In genomic region chr9:34396276-34397214, GRCh38 we compare ENCODE assay signal across 16 cellular contexts. TPM values are rescaled to one million over a fixed set of nuclear protein-coding genes. Genes with fewer than 3 reads are reported as not detected.
DNase-seq lines count a peak whose midpoint lies in the region; TF ChIP-seq lines count a peak whose summit lies in the region.
"Had no signal": no experiment of that assay in that cellular context is flagged by ENCODE, and none has a peak within 500 bp of the region (broad histone marks: within the 10 kb centered on the region; RNA-seq: fewer than 3 reads in every experiment).

No MANE protein-coding gene starts in this region.

- peaks cover 4% of the 10 kb centered on the region for H4K20me1 ChIP-seq in osteoblast (ENCODE audit: insufficient read depth, low read length)
- H4K20me1 ChIP-seq: BLaER1 had no signal

- peak; percentile 6 for DNase-seq in activated CD4-positive, alpha-beta T cell treated with anti-CD3 and anti-CD28 coated beads, Interleukin-2, amount 10 ng/mL, durations not matched to agents 7 days and 5 days
- no peak for DNase-seq in activated CD4-positive, alpha-beta T cell treated with anti-CD3 and anti-CD28 coated beads, Interleukin-2, amount 50 U/mL, for 48 hours
- DNase-seq in coronary artery (ENCODE audit: low spot score) (peak; percentile 58), osteoblast (ENCODE audit: insufficient read length, low spot score, missing footprints) (peak; percentile 73), foreskin melanocyte (no peak), NCI-H1694 (lab: John Stamatoyannopoulos, UW) (no peak)
- DNase-seq in activated naive CD4-positive, alpha-beta T cell treated with anti-CD3 and anti-CD28 coated beads, Interleukin-2, amount 50 U/mL, for 16 hours, result no peak
- DNase-seq: 8988T; Calu3; CD4-positive, alpha-beta memory T cell; DMS79 treated with DMSO at 0.1 percent for 48 hours; GF-D8; H9 had no signal

- no peak overlapping the region for H3K27ac Mint-ChIP-seq in activated CD4-positive, alpha-beta T cell treated with anti-CD3 and anti-CD28 coated beads, Interleukin-2, amount 10 ng/mL, durations not matched to agents 7 days and 5 days
- H3K27ac Mint-ChIP-seq: CD14-positive monocyte; CD4-positive, alpha-beta memory T cell; H9 had no signal

- no peak overlapping the region for H3K4me3 ChIP-seq in HEK293 (ENCODE audit: low read depth, low read length)
- no peak overlapping the region for H3K4me3 ChIP-seq in coronary artery
- H3K4me3 ChIP-seq in osteoblast (ENCODE audit: insufficient read depth, low read length), result no peak overlapping the region
- H3K4me3 ChIP-seq: BLaER1 had no signal

- no peak overlapping the region for H2AFZ ChIP-seq in osteoblast (ENCODE audit: low read length)

- H3K4me1 ChIP-seq in HEK293 (ENCODE audit: control insufficient read depth, insufficient read depth, low read length) (no peaks in the 10 kb centered on the region), osteoblast (ENCODE audit: insufficient read depth, low read length) (no peaks in the 10 kb centered on the region)
- H3K4me1 ChIP-seq: BLaER1 had no signal

- H3K79me2 ChIP-seq in osteoblast (ENCODE audit: insufficient read depth, low read length), result no peaks in the 10 kb centered on the region

- POLR2A ChIA-PET in activated CD4-positive, alpha-beta T cell treated with anti-CD3 and anti-CD28 coated beads, Interleukin-2, amount 10 ng/mL, durations not matched to agents 7 days and 5 days (lab: Charles Lee), result no interaction called here
- POLR2A ChIA-PET in HEK293 (lab: Yijun Ruan, JAX), result no interaction called here

- TF ChIP-seq CTCF in HEK293 (tag by site-specific recombination; IDR thresholded peaks at IDR 0.05) (no peak), coronary artery (IDR thresholded peaks at IDR 0.05) (no peak), osteoblast (IDR thresholded peaks at IDR 0.05; ENCODE audit: extremely low read depth, low read depth, low read length) (no peak)

- CTCF ChIA-PET in activated CD4-positive, alpha-beta T cell treated with anti-CD3 and anti-CD28 coated beads, Interleukin-2, amount 10 ng/mL, durations not matched to agents 7 days and 5 days (lab: Charles Lee), result no interaction called here
- CTCF ChIA-PET in HEK293 (lab: Yijun Ruan, JAX), result interaction anchor here (0.6 to 4.3 kb wide), 6 partner anchors 8 to 441 kb away, joined by 3 to 46 read pairs (median 4); no protein-coding TSS in a partner anchor

- H3K9me3 Mint-ChIP-seq in activated CD4-positive, alpha-beta T cell treated with anti-CD3 and anti-CD28 coated beads, Interleukin-2, amount 10 ng/mL, durations not matched to agents 7 days and 5 days, result no peaks in the 10 kb centered on the region
- H3K9me3 Mint-ChIP-seq: CD4-positive, alpha-beta memory T cell; H9 had no signal

- H3K36me3 ChIP-seq in HEK293 (ENCODE audit: control insufficient read depth in 2 of 2, insufficient read depth in 1 of 2, low read length in 2 of 2) (peaks cover 0 to 41% of the 10 kb centered on the region in 2 experiments; a peak in 2 of 3 replicates), osteoblast (ENCODE audit: insufficient read depth, low read length) (peaks cover 12% of the 10 kb centered on the region)

- H3K27ac ChIP-seq in HEK293 (ENCODE audit: extremely low read depth, low read depth, low read length) (no peak overlapping the region), coronary artery (no peak overlapping the region), osteoblast (ENCODE audit: low read depth, low read length) (no peak overlapping the region)
- H3K27ac ChIP-seq: BLaER1 had no signal

- no peak overlapping the region for H3K4me2 ChIP-seq in osteoblast (ENCODE audit: insufficient read depth, low read length)
- H3K4me2 ChIP-seq: BLaER1 had no signal

- no peak overlapping the region for H3K4me3 Mint-ChIP-seq in activated CD4-positive, alpha-beta T cell treated with anti-CD3 and anti-CD28 coated beads, Interleukin-2, amount 10 ng/mL, durations not matched to agents 7 days and 5 days
- H3K4me3 Mint-ChIP-seq: CD14-positive monocyte, H9 had no signal

- peaks cover 15% of the 10 kb centered on the region for H3K27me3 Mint-ChIP-seq in activated CD4-positive, alpha-beta T cell treated with anti-CD3 and anti-CD28 coated beads, Interleukin-2, amount 10 ng/mL, durations not matched to agents 7 days and 5 days
- H3K27me3 Mint-ChIP-seq: CD4-positive, alpha-beta memory T cell had no signal

- no peaks in the 10 kb centered on the region for H3K36me3 Mint-ChIP-seq in activated CD4-positive, alpha-beta T cell treated with anti-CD3 and anti-CD28 coated beads, Interleukin-2, amount 10 ng/mL, durations not matched to agents 7 days and 5 days (ENCODE audit: low read depth)

- no peaks in the 10 kb centered on the region for H3K4me1 Mint-ChIP-seq in activated CD4-positive, alpha-beta T cell treated with anti-CD3 and anti-CD28 coated beads, Interleukin-2, amount 10 ng/mL, durations not matched to agents 7 days and 5 days
- H3K4me1 Mint-ChIP-seq: CD14-positive monocyte; CD4-positive, alpha-beta memory T cell; H9 had no signal

- no peaks in the 10 kb centered on the region for H3K27me3 ChIP-seq in osteoblast (ENCODE audit: insufficient read depth, low read length)
- H3K27me3 ChIP-seq: BLaER1 had no signal

- H3K9me3 ChIP-seq in HEK293 (ENCODE audit: control insufficient read depth, insufficient read depth, low read depth, low read length) (no peaks in the 10 kb centered on the region), osteoblast (ENCODE audit: low read depth, low read length) (no peaks in the 10 kb centered on the region)
- H3K9me3 ChIP-seq: BLaER1 had no signal

TF ChIP-seq in HEK293, 187 proteins besides CTCF, POLR2A, EP300 and RAD21:
- no peak for TF ChIP-seq YY2 (tag by site-specific recombination; IDR thresholded peaks at IDR 0.05)
- TF ChIP-seq ZNF623 (tag by site-specific recombination; IDR thresholded peaks at IDR 0.05), result peak; percentile 69

RNA-seq across cellular contexts. Expression of gene MYORG, which starts 19.8 kb away (rescaled TPM):
- total RNA-seq in activated CD4-positive, alpha-beta T cell treated with anti-CD3 and anti-CD28 coated beads, Interleukin-2, amount 10 ng/mL, durations not matched to agents 7 days and 5 days, result 1 to 10 TPM; 2.7 to 2.8 TPM
- total RNA-seq in osteoblast, result 0.36 and 0.88 TPM in 2 replicates

Comparison
In these comparisons a context has a peak if more than half of its experiments do, and no peak if none do; other contexts are left out.
1. DNase-seq: peak in activated CD4-positive, alpha-beta T cell treated with anti-CD3 and anti-CD28 coated beads, Interleukin-2, amount 10 ng/mL, durations not matched to agents 7 days and 5 days (single experiment), coronary artery (single experiment) and osteoblast (single experiment); none in activated CD4-positive, alpha-beta T cell treated with anti-CD3 and anti-CD28 coated beads, Interleukin-2, amount 50 U/mL, for 48 hours (0 of 2), foreskin melanocyte (single experiment), NCI-H1694 (single experiment) and activated naive CD4-positive, alpha-beta T cell treated with anti-CD3 and anti-CD28 coated beads, Interleukin-2, amount 50 U/mL, for 16 hours (single experiment).